Comparison of ENCODE assay signal across 1 cellular context in genomic region chr12:104846056-104846762, GRCh38.
TF ChIP-seq lines count a peak whose summit lies in the region.

No MANE protein-coding gene starts in this region.

TF ChIP-seq in IMR-90, 13 proteins besides CTCF, POLR2A, EP300 and RAD21:
- TF ChIP-seq MXI1 (IDR thresholded peaks at IDR 0.05; ENCODE audit: borderline replicate concordance, low read depth, low read length) (no peak), MAFK (IDR thresholded peaks at IDR 0.05; ENCODE audit: low read depth, low read length) (no peak), SMC3 (IDR thresholded peaks at IDR 0.05; ENCODE audit: low read depth, low read length) (no peak), ELK1 (IDR thresholded peaks at IDR 0.05; ENCODE audit: borderline replicate concordance, low read depth, low read length) (no peak), FOS (IDR thresholded peaks at IDR 0.05; ENCODE audit: low read depth, low read length) (no peak), USF2 (IDR thresholded peaks at IDR 0.05; ENCODE audit: low read depth, low read length) (no peak)
TF ChIP-seq in IMR-90: peak in this region for 0.
